10 cellular contexts compared by ENCODE assay signal in the genomic region with DNA sequence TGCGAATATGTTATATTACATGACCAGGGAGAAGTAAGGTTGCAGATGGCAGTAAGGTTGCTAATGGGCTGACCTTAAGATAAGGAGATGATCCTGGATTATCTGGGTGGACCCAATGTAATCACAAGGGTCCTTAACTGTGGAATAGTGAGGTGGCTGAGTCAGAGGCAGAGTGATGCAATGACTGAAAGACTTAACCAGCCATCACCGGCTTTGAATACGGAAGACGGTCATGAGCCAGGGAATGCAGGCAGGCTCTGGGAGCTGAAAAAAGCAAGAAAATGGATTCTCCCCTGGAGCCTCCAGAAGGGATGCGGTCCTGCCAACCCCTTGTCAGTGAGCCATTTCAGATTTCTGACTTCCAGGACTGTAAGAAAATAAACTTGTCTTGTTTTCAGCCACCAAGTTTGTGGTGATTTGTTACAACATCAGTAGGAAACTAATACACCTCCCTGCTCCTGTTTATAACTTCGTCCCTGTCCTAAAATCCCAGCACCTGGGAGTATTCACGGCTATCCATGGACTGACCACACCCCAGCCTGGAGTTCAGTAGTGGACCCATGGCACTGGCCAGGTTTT. TPM values are rescaled to one million over a fixed set of nuclear protein-coding genes. Genes with fewer than 3 reads are reported as not detected.
A peak's percentile ranks its signal among the peaks of the same experiment; 100 is the strongest.
DNase-seq lines count a peak whose midpoint lies in the region; ATAC-seq lines count a peak whose summit lies in the region.
"Had no signal": no experiment of that assay in that cellular context is flagged by ENCODE, and none has a peak within 500 bp of the region (broad histone marks: within the 10 kb centered on the region; RNA-seq: fewer than 3 reads in every experiment).

No MANE protein-coding gene starts in this region.

- peak overlapping the region; percentile 76 for H3K27ac ChIP-seq in epithelial cell of prostate

- DNase-seq in SIG-M5 treated with dmso at 0.1 percent for 504 hours (lab: John Stamatoyannopoulos, UW; ENCODE audit: unreplicated experiment) = peak; percentile 48
- DNase-seq in SIG-M5 (lab: John Stamatoyannopoulos, UW) = no peak
- peak; percentile 93 for DNase-seq in NCI-H82 treated with DMSO at 0.1 percent for 48 hours (lab: John Stamatoyannopoulos, UW; ENCODE audit: unreplicated experiment)
- DNase-seq in epithelial cell of prostate (ENCODE audit: low read depth, low spot score) = no peak
- DNase-seq in renal cortical epithelial cell (ENCODE audit: low read depth) = peak; percentile 91
- no peak for DNase-seq in activated CD4-positive, CD25-positive, alpha-beta regulatory T cell (lab: John Stamatoyannopoulos, UW)
- no peak for DNase-seq in 8988T
- DNase-seq: activated naive CD4-positive, alpha-beta T cell treated with Interleukin-2 at 50 U/mL for 16 hours; MG63 had no signal

- no peak for ATAC-seq in HG03565 (IDR thresholded peaks at IDR 0.05; ENCODE audit: unreplicated experiment)

RNA-seq across cellular contexts. Expression of gene C10orf95, which starts 4.6 kb away (rescaled TPM):
- 0.25 and 1.6 TPM in 2 replicates for total RNA-seq in renal cortical epithelial cell

RNA-seq across cellular contexts. Expression of gene CUEDC2, which starts 23.6 kb away (rescaled TPM):
- total RNA-seq in renal cortical epithelial cell = 49.5 and 50.0 TPM in 2 replicates

RNA-seq across cellular contexts. Expression of gene FBXL15, which starts 35.3 kb away (rescaled TPM):
- 12.7 and 15.1 TPM in 2 replicates for total RNA-seq in renal cortical epithelial cell

RNA-seq across cellular contexts. Expression of gene PSD, which starts 37.4 kb away (rescaled TPM):
- 0.17 and 3.5 TPM in 2 replicates for total RNA-seq in renal cortical epithelial cell

RNA-seq across cellular contexts. Expression of gene ACTR1A, which starts 46.5 kb away (rescaled TPM):
- 145 and 168 TPM in 2 replicates for total RNA-seq in renal cortical epithelial cell

Comparison
In these comparisons a context has a peak if more than half of its experiments do, and no peak if none do; other contexts are left out.
1. DNase-seq: peak in SIG-M5 treated with dmso at 0.1 percent for 504 hours (single experiment), NCI-H82 treated with DMSO at 0.1 percent for 48 hours (single experiment) and renal cortical epithelial cell (single experiment); none in SIG-M5 (single experiment), epithelial cell of prostate (single experiment), activated CD4-positive, CD25-positive, alpha-beta regulatory T cell (0 of 4) and 8988T (single experiment).